Comparison of ENCODE assay signal across 8 cellular contexts in the genomic region with DNA sequence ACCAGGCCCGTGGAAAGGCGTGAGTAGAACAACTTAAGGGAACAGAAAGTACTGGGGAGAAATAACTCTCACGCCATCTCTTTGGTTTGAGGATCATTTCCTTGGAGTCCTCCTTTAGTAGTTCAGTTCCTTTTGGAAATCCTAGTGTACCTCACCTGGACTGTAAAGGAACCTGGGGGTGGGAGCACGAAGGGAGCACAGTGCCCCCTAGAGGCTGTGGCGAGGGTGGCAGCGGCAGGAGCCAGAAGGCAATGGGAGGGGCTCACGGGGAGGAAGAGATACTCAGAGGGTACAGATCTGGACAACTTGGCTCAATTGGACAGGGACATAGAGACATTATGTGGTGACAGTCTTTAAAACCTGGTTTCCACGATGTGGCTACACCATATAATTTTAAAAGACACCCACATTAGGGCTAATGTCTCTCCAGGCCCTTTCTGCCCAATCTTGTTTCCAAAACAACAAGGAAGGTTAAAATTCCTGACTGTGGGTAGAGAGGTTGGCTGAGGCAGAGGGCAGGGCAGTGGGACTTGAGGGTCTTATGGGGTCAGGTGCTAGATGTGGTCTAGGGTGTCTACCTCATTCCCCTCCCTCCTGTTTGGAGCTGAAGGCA.
DNase-seq lines count a peak whose midpoint lies in the region; ATAC-seq lines count a peak whose summit lies in the region.

No MANE protein-coding gene starts in this region.

- H3K27me3 ChIP-seq in SJCRH30 (no peaks in the 10 kb centered on the region), iPS DF 6.9 (ENCODE audit: control insufficient read depth, insufficient read depth, low read length) (no peaks in the 10 kb centered on the region)

- peak; percentile 43 to 80 for DNase-seq in NCI-H526 (lab: John Stamatoyannopoulos, UW)
- DNase-seq in NCI-H526 treated with DMSO at 0.1 percent for 48 hours (lab: John Stamatoyannopoulos, UW) = no peak
- peak; percentile 40 to 64 for DNase-seq in SJCRH30
- peak; percentile 71 for DNase-seq in activated naive CD8-positive, alpha-beta T cell treated with anti-CD3 and anti-CD28 coated beads, Interleukin-2, amount 50 U/mL, for 24 hours
- DNase-seq in iPS DF 6.9 (ENCODE audit: low read depth, low spot score) = peak; percentile 43
- peak; percentile 53 for DNase-seq in stimulated activated CD4-positive, alpha-beta T cell treated with anti-CD3 and anti-CD28 coated beads, Interleukin-4, amount 100 ng/mL, for 24 hours
- no peak for DNase-seq in HCEC 1CT

- no peaks in the 10 kb centered on the region for H3K9me3 Mint-ChIP-seq in activated naive CD8-positive, alpha-beta T cell treated with anti-CD3 and anti-CD28 coated beads, Interleukin-2, amount 50 U/mL, for 24 hours

- no peak overlapping the region for H3K27ac Mint-ChIP-seq in activated naive CD8-positive, alpha-beta T cell treated with anti-CD3 and anti-CD28 coated beads, Interleukin-2, amount 50 U/mL, for 24 hours

- WGBS in iPS DF 6.9 (ENCODE audit: insufficient coverage, insufficient read length) = no CpG with 5 or more reads among the region's 8 CpGs

- H3K27ac ChIP-seq in SJCRH30 (no peak overlapping the region), iPS DF 6.9 (ENCODE audit: low read length) (no peak overlapping the region)

- H3K4me1 ChIP-seq in SJCRH30 = no peaks in the 10 kb centered on the region
- H3K4me1 ChIP-seq in iPS DF 6.9 (ENCODE audit: control insufficient read depth, insufficient read depth, low read length) = peaks cover 2% of the 10 kb centered on the region

- peaks cover 4% of the 10 kb centered on the region for H3K27me3 Mint-ChIP-seq in activated naive CD8-positive, alpha-beta T cell treated with anti-CD3 and anti-CD28 coated beads, Interleukin-2, amount 50 U/mL, for 24 hours

- peak; percentile 56 for ATAC-seq in HG03439 (IDR thresholded peaks at IDR 0.05; ENCODE audit: unreplicated experiment)
- ATAC-seq in activated naive CD8-positive, alpha-beta T cell treated with anti-CD3 and anti-CD28 coated beads, Interleukin-2, amount 50 U/mL, for 24 hours = no peak

- H3K4me3 Mint-ChIP-seq in activated naive CD8-positive, alpha-beta T cell treated with anti-CD3 and anti-CD28 coated beads, Interleukin-2, amount 50 U/mL, for 24 hours = no peak overlapping the region

- peaks cover 9% of the 10 kb centered on the region for H3K4me1 Mint-ChIP-seq in activated naive CD8-positive, alpha-beta T cell treated with anti-CD3 and anti-CD28 coated beads, Interleukin-2, amount 50 U/mL, for 24 hours

- H3K9me3 ChIP-seq in SJCRH30 (replicated peaks) (no peaks in the 10 kb centered on the region), iPS DF 6.9 (ENCODE audit: control insufficient read depth, insufficient read depth, low read length) (no peaks in the 10 kb centered on the region)

- no peak overlapping the region for H3K4me3 ChIP-seq in SJCRH30
- no peak overlapping the region for H3K4me3 ChIP-seq in iPS DF 6.9 (ENCODE audit: low read length)

- no peaks in the 10 kb centered on the region for H3K36me3 Mint-ChIP-seq in activated naive CD8-positive, alpha-beta T cell treated with anti-CD3 and anti-CD28 coated beads, Interleukin-2, amount 50 U/mL, for 24 hours (ENCODE audit: low read depth)

- H3K36me3 ChIP-seq in SJCRH30 (no peaks in the 10 kb centered on the region), iPS DF 6.9 (ENCODE audit: control insufficient read depth, insufficient read depth, low read length) (no peaks in the 10 kb centered on the region)

Comparison
In these comparisons a context has a peak if more than half of its experiments do, and no peak if none do; other contexts are left out.
1. DNase-seq: peak in NCI-H526 (2 of 2), SJCRH30 (2 of 2), activated naive CD8-positive, alpha-beta T cell treated with anti-CD3 and anti-CD28 coated beads, Interleukin-2, amount 50 U/mL, for 24 hours (single experiment), iPS DF 6.9 (single experiment) and stimulated activated CD4-positive, alpha-beta T cell treated with anti-CD3 and anti-CD28 coated beads, Interleukin-4, amount 100 ng/mL, for 24 hours (single experiment); none in NCI-H526 treated with DMSO at 0.1 percent for 48 hours (single experiment) and HCEC 1CT (single experiment).